In genomic region chr21:37422382-37422781, GRCh38 we compare ENCODE assay signal across 25 cellular contexts.
"Had no signal": no experiment of that assay in that cellular context is flagged by ENCODE, and none has a peak within 500 bp of the region (broad histone marks: within the 10 kb centered on the region; RNA-seq: fewer than 3 reads in every experiment).

No MANE protein-coding gene starts in this region.

- ATAC-seq: esophagus mucosa; foreskin keratinocyte; heart left ventricle; left colon; naive thymus-derived CD4-positive, alpha-beta T cell; sciatic nerve had no signal

- DNase-seq: activated CD4-positive, alpha-beta T cell treated with anti-CD3 and anti-CD28 coated beads for 4 hours; activated CD4-positive, alpha-beta T cell treated with anti-CD3 and anti-CD28 coated beads, Interleukin-2, amount 50 U/mL, for 4 hours; activated effector memory CD4-positive, alpha-beta T cell treated with Interleukin-2 at 50 U/mL for 16 hours; activated naive CD4-positive, alpha-beta T cell treated with Interleukin-2 at 50 U/mL for 16 hours; amygdala; caudate nucleus; foreskin keratinocyte; heart left ventricle; hypothalamus; immature natural killer cell; kidney; left colon; midbrain; naive thymus-derived CD4-positive, alpha-beta T cell; stimulated activated CD4-positive, alpha-beta T cell treated with anti-CD3 and anti-CD28 coated beads, Interleukin-12 subunit alpha, Interleukin-12 subunit beta, amount 100 ng/mL, for 4 hours; stimulated activated CD4-positive, alpha-beta T cell treated with anti-CD3 and anti-CD28 coated beads, Interleukin-4, amount 100 ng/mL, for 1 hour; substantia nigra; T-helper 1 cell; uterus had no signal

- H3K27ac Mint-ChIP-seq: stimulated activated naive CD8-positive, alpha-beta T cell treated with anti-CD3 and anti-CD28 coated beads, Interleukin-15, Interleukin-2, amounts not matched to agents 100 ng/mL and 50 ng/mL, for 24 hours; T-helper 2 cell treated with Interferon-gamma antibody and Interleukin-4, amounts not matched to agents 5 μg/mL and 100 μg/mL, for 36 hours; type B pancreatic cell had no signal

- H3K9me3 Mint-ChIP-seq: immature natural killer cell; T-helper 2 cell treated with Interferon-gamma antibody and Interleukin-4, amounts not matched to agents 5 μg/mL and 100 μg/mL, for 36 hours had no signal

- H3K9me3 ChIP-seq: heart left ventricle, uterus had no signal

- H3K27me3 Mint-ChIP-seq: naive thymus-derived CD4-positive, alpha-beta T cell; stimulated activated naive CD8-positive, alpha-beta T cell treated with anti-CD3 and anti-CD28 coated beads, Interleukin-15, Interleukin-2, amounts not matched to agents 100 ng/mL and 50 ng/mL, for 24 hours; type B pancreatic cell had no signal

- H3K27ac ChIP-seq: foreskin keratinocyte, heart left ventricle, skin epidermis, uterus had no signal

- H3K36me3 ChIP-seq: uterus had no signal

- H3K4me3 ChIP-seq: heart left ventricle, skin epidermis, uterus had no signal

- H3K4me3 Mint-ChIP-seq: stimulated activated naive CD8-positive, alpha-beta T cell treated with anti-CD3 and anti-CD28 coated beads, Interleukin-15, Interleukin-2, amounts not matched to agents 100 ng/mL and 50 ng/mL, for 24 hours; T-helper 2 cell treated with Interferon-gamma antibody and Interleukin-4, amounts not matched to agents 5 μg/mL and 100 μg/mL, for 36 hours; type B pancreatic cell had no signal
